ENCODE assay signal across 19 cellular contexts in the genomic region with DNA sequence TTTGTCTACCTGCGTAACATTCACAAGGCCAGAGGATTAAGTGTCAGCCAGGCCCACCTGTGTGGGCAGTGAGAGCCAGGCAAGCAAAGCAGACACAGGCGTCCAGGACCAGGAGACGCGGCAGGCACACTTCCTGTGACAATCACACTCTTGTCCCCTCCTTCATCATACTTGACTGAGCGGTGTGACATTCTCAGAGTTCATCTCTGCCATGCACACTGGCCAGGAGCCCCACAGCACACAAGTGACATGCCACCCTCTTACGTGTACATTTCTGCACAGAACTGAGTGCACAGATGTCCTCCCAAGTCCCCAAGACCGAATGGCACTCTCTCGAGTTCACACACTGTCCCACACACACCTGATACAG. TPM values are rescaled to one million over a fixed set of nuclear protein-coding genes. Genes with fewer than 3 reads are reported as not detected.
DNase-seq lines count a peak whose midpoint lies in the region; ATAC-seq and TF ChIP-seq lines count a peak whose summit lies in the region.
"Had no signal": no experiment of that assay in that cellular context is flagged by ENCODE, and none has a peak within 500 bp of the region (broad histone marks: within the 10 kb centered on the region; RNA-seq: fewer than 3 reads in every experiment).

No MANE protein-coding gene starts in this region.

- CTCF ChIA-PET in activated CD8-positive, alpha-beta T cell treated with anti-CD3 and anti-CD28 coated beads, Interleukin-2, amount 10 ng/mL, durations not matched to agents 7 days and 5 days (lab: Charles Lee): interaction anchor here (1.7 to 4.9 kb wide), 3 partner anchors 9 to 20 kb away, joined by 4 to 67 read pairs (median 62); a partner anchor contains a TSS

- no peak for DNase-seq in stimulated activated naive CD8-positive, alpha-beta T cell treated with anti-CD3 and anti-CD28 coated beads, Interleukin-15, Interleukin-2, amounts not matched to agents 100 U/mL and 50 U/mL, for 24 hours
- DNase-seq in activated CD8-positive, alpha-beta T cell treated with anti-CD3 and anti-CD28 coated beads, Interleukin-2, amount 10 ng/mL, durations not matched to agents 7 days and 5 days: no peak
- DNase-seq in lower lobe of right lung: no peak
- DNase-seq in uterus: no peak
- no peak for DNase-seq in NCI-H524 (lab: John Stamatoyannopoulos, UW)
- DNase-seq: activated CD4-positive, alpha-beta T cell treated with anti-CD3 and anti-CD28 coated beads for 1 hour; activated effector memory CD4-positive, alpha-beta T cell treated with anti-CD3 and anti-CD28 coated beads, Interleukin-2, amount 50 U/mL, for 16 hours; DMS153; kidney glomerular epithelial cell; NCI-H1105; NCI-H2171 treated with DMSO at 0.1 percent for 48 hours had no signal

- TF ChIP-seq CTCF in lower lobe of right lung (IDR thresholded peaks at IDR 0.05) (no peak), uterus (IDR thresholded peaks at IDR 0.05) (no peak)

- no peaks in the 10 kb centered on the region for H3K27me3 Mint-ChIP-seq in stimulated activated naive CD8-positive, alpha-beta T cell treated with anti-CD3 and anti-CD28 coated beads, Interleukin-15, Interleukin-2, amounts not matched to agents 100 ng/mL and 50 ng/mL, for 24 hours
- no peaks in the 10 kb centered on the region for H3K27me3 Mint-ChIP-seq in activated CD8-positive, alpha-beta T cell treated with anti-CD3 and anti-CD28 coated beads, Interleukin-2, amount 10 ng/mL, durations not matched to agents 7 days and 5 days (ENCODE audit: low read depth)

- peak overlapping the region; percentile 39 for H3K4me3 Mint-ChIP-seq in stimulated activated naive CD8-positive, alpha-beta T cell treated with anti-CD3 and anti-CD28 coated beads, Interleukin-15, Interleukin-2, amounts not matched to agents 100 ng/mL and 50 ng/mL, for 24 hours
- peak overlapping the region; percentile 60 for H3K4me3 Mint-ChIP-seq in activated CD8-positive, alpha-beta T cell treated with anti-CD3 and anti-CD28 coated beads, Interleukin-2, amount 10 ng/mL, durations not matched to agents 7 days and 5 days
- H3K4me3 Mint-ChIP-seq: brain had no signal

- no peak for TF ChIP-seq POLR2A in uterus (IDR thresholded peaks at IDR 0.05)

- H3K27ac Mint-ChIP-seq in stimulated activated naive CD8-positive, alpha-beta T cell treated with anti-CD3 and anti-CD28 coated beads, Interleukin-15, Interleukin-2, amounts not matched to agents 100 ng/mL and 50 ng/mL, for 24 hours: peak overlapping the region; percentile 68
- H3K27ac Mint-ChIP-seq in activated CD8-positive, alpha-beta T cell treated with anti-CD3 and anti-CD28 coated beads, Interleukin-2, amount 10 ng/mL, durations not matched to agents 7 days and 5 days: peak overlapping the region; percentile 90

- peaks cover 77% of the 10 kb centered on the region for H3K36me3 Mint-ChIP-seq in stimulated activated naive CD8-positive, alpha-beta T cell treated with anti-CD3 and anti-CD28 coated beads, Interleukin-15, Interleukin-2, amounts not matched to agents 100 ng/mL and 50 ng/mL, for 24 hours (ENCODE audit: low read depth)
- peaks cover 94% of the 10 kb centered on the region for H3K36me3 Mint-ChIP-seq in activated CD8-positive, alpha-beta T cell treated with anti-CD3 and anti-CD28 coated beads, Interleukin-2, amount 10 ng/mL, durations not matched to agents 7 days and 5 days (ENCODE audit: low read depth)

- H3K4me1 Mint-ChIP-seq in stimulated activated naive CD8-positive, alpha-beta T cell treated with anti-CD3 and anti-CD28 coated beads, Interleukin-15, Interleukin-2, amounts not matched to agents 100 ng/mL and 50 ng/mL, for 24 hours (ENCODE audit: low read depth): peaks cover 72% of the 10 kb centered on the region
- peaks cover 76% of the 10 kb centered on the region for H3K4me1 Mint-ChIP-seq in activated CD8-positive, alpha-beta T cell treated with anti-CD3 and anti-CD28 coated beads, Interleukin-2, amount 10 ng/mL, durations not matched to agents 7 days and 5 days (ENCODE audit: low read depth)

- H3K27me3 ChIP-seq in lower lobe of right lung (ENCODE audit: low read depth) (no peaks in the 10 kb centered on the region), uterus (no peaks in the 10 kb centered on the region)
- H3K27me3 ChIP-seq: hepatocyte had no signal

- no peaks in the 10 kb centered on the region for H3K9me3 Mint-ChIP-seq in stimulated activated naive CD8-positive, alpha-beta T cell treated with anti-CD3 and anti-CD28 coated beads, Interleukin-15, Interleukin-2, amounts not matched to agents 100 ng/mL and 50 ng/mL, for 24 hours
- H3K9me3 Mint-ChIP-seq in activated CD8-positive, alpha-beta T cell treated with anti-CD3 and anti-CD28 coated beads, Interleukin-2, amount 10 ng/mL, durations not matched to agents 7 days and 5 days (ENCODE audit: insufficient read depth): no peaks in the 10 kb centered on the region
- H3K9me3 Mint-ChIP-seq: brain had no signal

- no peak for ATAC-seq in stimulated activated naive CD8-positive, alpha-beta T cell treated with anti-CD3 and anti-CD28 coated beads, Interleukin-15, Interleukin-2, amounts not matched to agents 100 U/mL and 50 U/mL, for 24 hours
- ATAC-seq in activated CD8-positive, alpha-beta T cell treated with anti-CD3 and anti-CD28 coated beads, Interleukin-2, amount 10 ng/mL, durations not matched to agents 7 days and 5 days: no peak
- ATAC-seq in lower lobe of right lung (no peak), HG03025 (IDR thresholded peaks at IDR 0.05; ENCODE audit: low FRiP score, unreplicated experiment) (no peak), GM19328 (IDR thresholded peaks at IDR 0.05; ENCODE audit: unreplicated experiment) (no peak)
- ATAC-seq: K562, psoas muscle had no signal

- H3K4me1 ChIP-seq in lower lobe of right lung: peaks cover 56% of the 10 kb centered on the region
- peaks cover 0 to 14% of the 10 kb centered on the region in 2 donors for H3K4me1 ChIP-seq in uterus

- H3K4me3 ChIP-seq in lower lobe of right lung (no peak overlapping the region), uterus (no peak overlapping the region)
- H3K4me3 ChIP-seq: hepatocyte, K562, psoas muscle had no signal

- peak overlapping the region; percentile 49 for H3K27ac ChIP-seq in lower lobe of right lung
- H3K27ac ChIP-seq in uterus: no peak overlapping the region
- H3K27ac ChIP-seq: hepatocyte, psoas muscle had no signal

- intact Hi-C loops in lower lobe of right lung (cut with DNase I) (no loop called here), uterus (cut with DNase I; ENCODE audit: low total_unique reads) (no loop called here)

- peaks cover 91% of the 10 kb centered on the region for H3K36me3 ChIP-seq in lower lobe of right lung
- no peaks in the 10 kb centered on the region for H3K36me3 ChIP-seq in uterus

- H3K9me3 ChIP-seq in lower lobe of right lung: no peaks in the 10 kb centered on the region
- H3K9me3 ChIP-seq in uterus: no peaks in the 10 kb centered on the region
- H3K9me3 ChIP-seq: psoas muscle had no signal

- POLR2A ChIA-PET in activated CD8-positive, alpha-beta T cell treated with anti-CD3 and anti-CD28 coated beads, Interleukin-2, amount 10 ng/mL, durations not matched to agents 7 days and 5 days (lab: Charles Lee): interaction anchor here (1.2 kb wide), 1 partner anchor 10 kb away, joined by 4 read pairs; no protein-coding TSS in a partner anchor

RNA-seq across cellular contexts. Expression of a gene that starts 8.7 kb away (rescaled TPM):
- 100 to 1,000 TPM; 113 to 115 TPM for total RNA-seq in activated CD8-positive, alpha-beta T cell treated with anti-CD3 and anti-CD28 coated beads, Interleukin-2, amount 10 ng/mL, durations not matched to agents 7 days and 5 days
- total RNA-seq in lower lobe of right lung: 92.6 TPM
- 10 to 100 TPM in 3 of 4 donors, 1 to 10 TPM in 1; 9.2 to 65.3 (median 20.6) TPM for total RNA-seq in uterus

RNA-seq across cellular contexts. Expression of a gene that starts 11.8 kb away (rescaled TPM):
- under 1 TPM; 0.50 to 0.55 TPM for total RNA-seq in activated CD8-positive, alpha-beta T cell treated with anti-CD3 and anti-CD28 coated beads, Interleukin-2, amount 10 ng/mL, durations not matched to agents 7 days and 5 days
- total RNA-seq in lower lobe of right lung: 9.2 TPM
- 10 to 100 TPM in 1 of 4 donors, 1 to 10 TPM in 2, not detected in 1; 2.3 to 11.3 (median 6.2) TPM for total RNA-seq in uterus

RNA-seq across cellular contexts. Expression of a gene that starts 24.1 kb away (rescaled TPM):
- not detected for total RNA-seq in activated CD8-positive, alpha-beta T cell treated with anti-CD3 and anti-CD28 coated beads, Interleukin-2, amount 10 ng/mL, durations not matched to agents 7 days and 5 days
- total RNA-seq in lower lobe of right lung (9.1 TPM), uterus (100 to 1,000 TPM in 1 of 4 donors, 10 to 100 TPM in 1, under 1 TPM in 1, not detected in 1; 0.90 to 119 (median 19.6) TPM)
- total RNA-seq: K562, RPMI7951 had no signal

RNA-seq across cellular contexts. Expression of a gene that starts 46.6 kb away (rescaled TPM):
- total RNA-seq in activated CD8-positive, alpha-beta T cell treated with anti-CD3 and anti-CD28 coated beads, Interleukin-2, amount 10 ng/mL, durations not matched to agents 7 days and 5 days: 10 to 100 TPM; 18.1 to 21.2 TPM
- total RNA-seq in lower lobe of right lung: 35.7 TPM
- total RNA-seq in uterus: 10 to 100 TPM; 12.9 to 62.6 (median 32.4) TPM

RNA-seq across cellular contexts. Expression of a gene that starts 59.7 kb away (rescaled TPM):
- total RNA-seq in activated CD8-positive, alpha-beta T cell treated with anti-CD3 and anti-CD28 coated beads, Interleukin-2, amount 10 ng/mL, durations not matched to agents 7 days and 5 days: under 1 TPM; 0.18 to 0.26 TPM
- total RNA-seq in lower lobe of right lung (142 TPM), uterus (1,000 to 10,000 TPM in 1 of 4 donors, 100 to 1,000 TPM in 2, 10 to 100 TPM in 1; 59.4 to 4,880 (median 491) TPM)
